11 cellular contexts compared by ENCODE assay signal in genomic region chr16:30187971-30188561, GRCh38. TPM values are rescaled to one million over a fixed set of nuclear protein-coding genes. Genes with fewer than 3 reads are reported as not detected.
DNase-seq lines count a peak whose midpoint lies in the region; ATAC-seq and TF ChIP-seq lines count a peak whose summit lies in the region.
"Had no signal": no experiment of that assay in that cellular context is flagged by ENCODE, and none has a peak within 500 bp of the region (broad histone marks: within the 10 kb centered on the region; RNA-seq: fewer than 3 reads in every experiment).

No MANE protein-coding gene starts in this region.

- H3K4me1 Mint-ChIP-seq in activated naive CD8-positive, alpha-beta T cell treated with anti-CD3 and anti-CD28 coated beads, Interleukin-2, amount 50 U/mL, for 24 hours, result peaks cover 26% of the 10 kb centered on the region
- H3K4me1 Mint-ChIP-seq in stimulated activated effector memory CD8-positive, alpha-beta T cell treated with anti-CD3 and anti-CD28 coated beads, Interleukin-12 subunit alpha, Interleukin-12 subunit beta, amount 100 ng/mL, for 72 hours, result peaks cover 34% of the 10 kb centered on the region

- H3K27me3 Mint-ChIP-seq in activated naive CD8-positive, alpha-beta T cell treated with anti-CD3 and anti-CD28 coated beads, Interleukin-2, amount 50 U/mL, for 24 hours, result no peaks in the 10 kb centered on the region

- no peak overlapping the region for H3K9ac ChIP-seq in OCI-LY3 (ENCODE audit: low read length)

- H3K9me3 Mint-ChIP-seq in activated naive CD8-positive, alpha-beta T cell treated with anti-CD3 and anti-CD28 coated beads, Interleukin-2, amount 50 U/mL, for 24 hours, result no peaks in the 10 kb centered on the region
- H3K9me3 Mint-ChIP-seq in stimulated activated effector memory CD8-positive, alpha-beta T cell treated with anti-CD3 and anti-CD28 coated beads, Interleukin-12 subunit alpha, Interleukin-12 subunit beta, amount 100 ng/mL, for 72 hours, result no peaks in the 10 kb centered on the region

- ATAC-seq in right cardiac atrium (no peak), HG03139 (IDR thresholded peaks at IDR 0.05; ENCODE audit: unreplicated experiment) (no peak), GM19328 (IDR thresholded peaks at IDR 0.05; ENCODE audit: unreplicated experiment) (no peak)
- ATAC-seq in activated naive CD8-positive, alpha-beta T cell treated with anti-CD3 and anti-CD28 coated beads, Interleukin-2, amount 50 U/mL, for 24 hours, result no peak
- no peak for ATAC-seq in stimulated activated effector memory CD8-positive, alpha-beta T cell treated with anti-CD3 and anti-CD28 coated beads, Interleukin-12 subunit alpha, Interleukin-12 subunit beta, amount 100 ng/mL, for 72 hours

- DNase-seq in right cardiac atrium (peak; percentile 16 to 61 (median 54)), right atrium auricular region (ENCODE audit: low spot score) (no peak), MV-4-11 (lab: John Stamatoyannopoulos, UW) (no peak)
- DNase-seq in activated naive CD8-positive, alpha-beta T cell treated with anti-CD3 and anti-CD28 coated beads, Interleukin-2, amount 50 U/mL, for 24 hours, result peak; percentile 8
- DNase-seq in stimulated activated effector memory CD8-positive, alpha-beta T cell treated with anti-CD3 and anti-CD28 coated beads, Interleukin-12 subunit alpha, Interleukin-12 subunit beta, amount 100 ng/mL, for 72 hours (ENCODE audit: low spot score in 2 of 2), result peak in 1 of 2 donors; percentile 52
- DNase-seq: IMR-90, NCI-H1436 had no signal

- H3K4me3 ChIP-seq in right cardiac atrium (ENCODE audit: low read length) (no peak overlapping the region), right atrium auricular region (no peak overlapping the region), OCI-LY3 (ENCODE audit: low read length) (no peak overlapping the region)

- H3K27me3 ChIP-seq in right cardiac atrium (ENCODE audit: control insufficient read depth, insufficient read depth) (no peaks in the 10 kb centered on the region), right atrium auricular region (no peaks in the 10 kb centered on the region), OCI-LY3 (ENCODE audit: low read depth, low read length) (no peaks in the 10 kb centered on the region)

- H2AFZ ChIP-seq in OCI-LY3 (ENCODE audit: low read depth, low read length), result no peak overlapping the region

- H3K9me3 ChIP-seq in right cardiac atrium (ENCODE audit: control insufficient read depth, low read length) (no peaks in the 10 kb centered on the region), right atrium auricular region (no peaks in the 10 kb centered on the region), OCI-LY3 (ENCODE audit: insufficient read depth, low read length) (no peaks in the 10 kb centered on the region)

- peak overlapping the region; percentile 96 for H3K4me3 Mint-ChIP-seq in activated naive CD8-positive, alpha-beta T cell treated with anti-CD3 and anti-CD28 coated beads, Interleukin-2, amount 50 U/mL, for 24 hours
- peak overlapping the region; percentile 97 for H3K4me3 Mint-ChIP-seq in stimulated activated effector memory CD8-positive, alpha-beta T cell treated with anti-CD3 and anti-CD28 coated beads, Interleukin-12 subunit alpha, Interleukin-12 subunit beta, amount 100 ng/mL, for 72 hours

- peaks cover 5% of the 10 kb centered on the region for H4K20me1 ChIP-seq in OCI-LY3 (ENCODE audit: insufficient read depth, low read length)

- H3K27ac Mint-ChIP-seq in activated naive CD8-positive, alpha-beta T cell treated with anti-CD3 and anti-CD28 coated beads, Interleukin-2, amount 50 U/mL, for 24 hours, result peak overlapping the region; percentile 97
- H3K27ac Mint-ChIP-seq in stimulated activated effector memory CD8-positive, alpha-beta T cell treated with anti-CD3 and anti-CD28 coated beads, Interleukin-12 subunit alpha, Interleukin-12 subunit beta, amount 100 ng/mL, for 72 hours, result peak overlapping the region; percentile 98

- intact Hi-C loops in right cardiac atrium (cut with DNase I), result no loop called here

- H3K36me3 ChIP-seq in right atrium auricular region (no peaks in the 10 kb centered on the region), OCI-LY3 (replicated peaks; ENCODE audit: low read depth, low read length) (peaks cover 41% of the 10 kb centered on the region)

- H3K79me2 ChIP-seq in OCI-LY3 (ENCODE audit: low read length), result peaks cover 52% of the 10 kb centered on the region

- H3K27ac ChIP-seq in right cardiac atrium (ENCODE audit: low read length), result no peak overlapping the region
- no peak overlapping the region for H3K27ac ChIP-seq in right atrium auricular region
- peak overlapping the region; percentile 96 for H3K27ac ChIP-seq in OCI-LY3 (ENCODE audit: low read length)
- H3K27ac ChIP-seq: VCaP had no signal

- TF ChIP-seq CTCF in right atrium auricular region (IDR thresholded peaks at IDR 0.05), result no peak
- TF ChIP-seq CTCF in OCI-LY3 (IDR thresholded peaks at IDR 0.05; ENCODE audit: low read depth, low read length), result no peak

- no peak overlapping the region for H3K4me2 ChIP-seq in OCI-LY3 (ENCODE audit: low read length)

- 91% methylated on average over 23 of the region's 23 CpGs for WGBS in right cardiac atrium

- H3K4me1 ChIP-seq in right cardiac atrium (ENCODE audit: control insufficient read depth, insufficient read depth, low read length), result no peaks in the 10 kb centered on the region
- peaks cover 0 to 22% of the 10 kb centered on the region in 2 donors for H3K4me1 ChIP-seq in right atrium auricular region
- peaks cover 36% of the 10 kb centered on the region for H3K4me1 ChIP-seq in OCI-LY3 (ENCODE audit: low read length)

- peaks cover 38% of the 10 kb centered on the region for H3K36me3 Mint-ChIP-seq in activated naive CD8-positive, alpha-beta T cell treated with anti-CD3 and anti-CD28 coated beads, Interleukin-2, amount 50 U/mL, for 24 hours (ENCODE audit: low read depth)
- H3K36me3 Mint-ChIP-seq in stimulated activated effector memory CD8-positive, alpha-beta T cell treated with anti-CD3 and anti-CD28 coated beads, Interleukin-12 subunit alpha, Interleukin-12 subunit beta, amount 100 ng/mL, for 72 hours, result peaks cover 54% of the 10 kb centered on the region

RNA-seq across cellular contexts. Expression of gene CORO1A, which starts 4.7 kb away (rescaled TPM):
- total RNA-seq in right cardiac atrium (10 to 100 TPM; 10.3 to 22.4 (median 14.6) TPM), right atrium auricular region (10 to 100 TPM in 1 of 2 donors, 1 to 10 TPM in 1; 5.4 to 18.6 TPM)
- 7.3 TPM for polyA plus RNA-seq in right cardiac atrium

RNA-seq across cellular contexts. Expression of gene BOLA2B, which starts 5.4 kb away (rescaled TPM):
- total RNA-seq in right cardiac atrium (10 to 100 TPM; 75.2 to 89.6 (median 84.6) TPM), right atrium auricular region (100 to 1,000 TPM; 143 to 187 TPM)
- 184 TPM for polyA plus RNA-seq in right cardiac atrium

RNA-seq across cellular contexts. Expression of gene SLX1A, which starts 5.6 kb away (rescaled TPM):
- total RNA-seq in right cardiac atrium (10 to 100 TPM in 2 of 4 donors, 1 to 10 TPM in 2; 8.9 to 20.8 (median 13.9) TPM), right atrium auricular region (10 to 100 TPM; 25.1 to 36.3 TPM)
- 24.6 TPM for polyA plus RNA-seq in right cardiac atrium

RNA-seq across cellular contexts. Expression of gene SULT1A3, which starts 11.0 kb away (rescaled TPM):
- total RNA-seq in right cardiac atrium (10 to 100 TPM in 3 of 4 donors, 1 to 10 TPM in 1; 9.6 to 14.0 (median 10.8) TPM), right atrium auricular region (1 to 10 TPM; 2.0 to 7.4 TPM)
- 10.0 TPM for polyA plus RNA-seq in right cardiac atrium

Comparison
In these comparisons a context has a peak if more than half of its experiments do, and no peak if none do; other contexts are left out.
1. DNase-seq: peak in right cardiac atrium (3 of 3) and activated naive CD8-positive, alpha-beta T cell treated with anti-CD3 and anti-CD28 coated beads, Interleukin-2, amount 50 U/mL, for 24 hours (single experiment); none in right atrium auricular region (single experiment) and MV-4-11 (single experiment).